Comparison of ENCODE assay signal across 30 cellular contexts in genomic region chr11:45592581-45592980, GRCh38.
"Had no signal": no experiment of that assay in that cellular context is flagged by ENCODE, and none has a peak within 500 bp of the region (broad histone marks: within the 10 kb centered on the region; RNA-seq: fewer than 3 reads in every experiment).

No MANE protein-coding gene starts in this region.

- H3K4me3 ChIP-seq: ascending aorta, breast epithelium, K562, SJSA1 had no signal

- H3K27me3 Mint-ChIP-seq: activated naive CD4-positive, alpha-beta T cell treated with anti-CD3 and anti-CD28 coated beads, Interleukin-2, amount 50 U/mL, for 24 hours had no signal

- H3K36me3 Mint-ChIP-seq: activated naive CD4-positive, alpha-beta T cell treated with anti-CD3 and anti-CD28 coated beads, Interleukin-2, amount 50 U/mL, for 24 hours; activated naive CD8-positive, alpha-beta T cell treated with anti-CD3 and anti-CD28 coated beads, Interleukin-2, amount 10 ng/mL, durations not matched to agents 7 days and 5 days; WTC11 had no signal

- H3K9me3 ChIP-seq: ascending aorta, breast epithelium, SJSA1, SK-N-SH had no signal

- H3K27ac Mint-ChIP-seq: activated CD4-positive, alpha-beta T cell treated with anti-CD3 and anti-CD28 coated beads for 36 hours; activated CD4-positive, alpha-beta T cell treated with anti-CD3 and anti-CD28 coated beads, Interleukin-2, amount 10 ng/mL, durations not matched to agents 7 days and 5 days; activated CD8-positive, alpha-beta T cell treated with anti-CD3 and anti-CD28 coated beads, Interleukin-2, amount 10 ng/mL, durations not matched to agents 7 days and 5 days; activated naive CD4-positive, alpha-beta T cell treated with anti-CD3 and anti-CD28 coated beads, Interleukin-2, amount 50 U/mL, for 24 hours; activated naive CD8-positive, alpha-beta T cell treated with anti-CD3 and anti-CD28 coated beads, Interleukin-2, amount 10 ng/mL, durations not matched to agents 7 days and 5 days; activated T-cell treated with anti-CD3 and anti-CD28 coated beads, Interleukin-2, amount 50 U/mL, for 24 hours; activated T-helper 2 cell treated with anti-CD3 and anti-CD28 coated beads, Interferon-gamma antibody, Interleukin-2, Interleukin-4, amounts not matched to agents 10 μg/mL and 5 μg/mL and 100 μg/mL, durations not matched to agents 14 hours and 24 hours and 36 hours; T-helper 1 cell treated with Interleukin-12 subunit alpha and Interleukin-12 subunit beta and Interleukin-4 antibody, amounts not matched to agents 30 μg/mL and 1 μg/mL, for 36 hours; T-helper 2 cell treated with Interferon-gamma antibody and Interleukin-4, amounts not matched to agents 5 μg/mL and 100 μg/mL, for 36 hours; WTC11 had no signal

- H3K9me3 Mint-ChIP-seq: activated CD4-positive, alpha-beta T cell treated with anti-CD3 and anti-CD28 coated beads, Interleukin-2, amount 10 ng/mL, durations not matched to agents 7 days and 5 days; activated naive CD4-positive, alpha-beta T cell treated with anti-CD3 and anti-CD28 coated beads, Interleukin-2, amount 50 U/mL, for 24 hours; activated naive CD8-positive, alpha-beta T cell treated with anti-CD3 and anti-CD28 coated beads, Interleukin-2, amount 10 ng/mL, durations not matched to agents 7 days and 5 days; activated T-cell treated with anti-CD3 and anti-CD28 coated beads, Interleukin-2, amount 50 U/mL, for 24 hours; activated T-helper 2 cell treated with anti-CD3 and anti-CD28 coated beads, Interferon-gamma antibody, Interleukin-2, Interleukin-4, amounts not matched to agents 10 μg/mL and 5 μg/mL and 100 μg/mL, durations not matched to agents 14 hours and 24 hours and 36 hours; T-helper 1 cell treated with Interleukin-12 subunit alpha and Interleukin-12 subunit beta and Interleukin-4 antibody, amounts not matched to agents 30 μg/mL and 1 μg/mL, for 36 hours; T-helper 2 cell treated with Interferon-gamma antibody and Interleukin-4, amounts not matched to agents 5 μg/mL and 100 μg/mL, for 36 hours had no signal

- H3K4me2 ChIP-seq: SK-N-SH had no signal

- H3K4me3 Mint-ChIP-seq: activated CD4-positive, alpha-beta T cell treated with anti-CD3 and anti-CD28 coated beads for 36 hours; activated CD4-positive, alpha-beta T cell treated with anti-CD3 and anti-CD28 coated beads, Interleukin-2, amount 10 ng/mL, durations not matched to agents 7 days and 5 days; activated CD8-positive, alpha-beta T cell treated with anti-CD3 and anti-CD28 coated beads, Interleukin-2, amount 10 ng/mL, durations not matched to agents 7 days and 5 days; activated naive CD4-positive, alpha-beta T cell treated with anti-CD3 and anti-CD28 coated beads, Interleukin-2, amount 50 U/mL, for 24 hours; activated naive CD8-positive, alpha-beta T cell treated with anti-CD3 and anti-CD28 coated beads, Interleukin-2, amount 10 ng/mL, durations not matched to agents 7 days and 5 days; activated T-cell treated with anti-CD3 and anti-CD28 coated beads, Interleukin-2, amount 50 U/mL, for 24 hours; T-helper 1 cell treated with Interleukin-12 subunit alpha and Interleukin-12 subunit beta and Interleukin-4 antibody, amounts not matched to agents 30 μg/mL and 1 μg/mL, for 36 hours; T-helper 2 cell treated with Interferon-gamma antibody and Interleukin-4, amounts not matched to agents 5 μg/mL and 100 μg/mL, for 36 hours; WTC11 had no signal

- H3K4me1 Mint-ChIP-seq: activated CD4-positive, alpha-beta T cell treated with anti-CD3 and anti-CD28 coated beads for 36 hours; activated CD4-positive, alpha-beta T cell treated with anti-CD3 and anti-CD28 coated beads, Interleukin-2, amount 10 ng/mL, durations not matched to agents 7 days and 5 days; activated naive CD4-positive, alpha-beta T cell treated with anti-CD3 and anti-CD28 coated beads, Interleukin-2, amount 50 U/mL, for 24 hours; activated naive CD8-positive, alpha-beta T cell treated with anti-CD3 and anti-CD28 coated beads, Interleukin-2, amount 10 ng/mL, durations not matched to agents 7 days and 5 days; WTC11 had no signal

- H3K27ac ChIP-seq: ascending aorta, breast epithelium, SJSA1 had no signal

- H3K27me3 ChIP-seq: ascending aorta, breast epithelium had no signal

- ATAC-seq: activated CD4-positive, alpha-beta T cell treated with anti-CD3 and anti-CD28 coated beads for 36 hours; activated CD4-positive, CD25-positive, alpha-beta regulatory T cell treated with anti-CD3 and anti-CD28 coated beads, Interleukin-2, amount 50 U/mL, for 24 hours; activated CD8-positive, alpha-beta T cell treated with anti-CD3 and anti-CD28 coated beads, Interleukin-2, amount 10 ng/mL, durations not matched to agents 7 days and 5 days; K562; WTC11 had no signal

- DNase-seq: activated CD4-positive, alpha-beta T cell treated with anti-CD3 and anti-CD28 coated beads for 36 hours; activated CD4-positive, alpha-beta T cell treated with anti-CD3 and anti-CD28 coated beads, Interleukin-2, amount 10 ng/mL, durations not matched to agents 7 days and 5 days; activated CD4-positive, alpha-beta T cell treated with anti-CD3 and anti-CD28 coated beads, Interleukin-2, amount 50 U/mL, for 48 hours; activated CD8-positive, alpha-beta T cell treated with anti-CD3 and anti-CD28 coated beads, Interleukin-2, amount 10 ng/mL, durations not matched to agents 7 days and 5 days; activated gamma-delta T cell; activated naive CD4-positive, alpha-beta T cell treated with Interleukin-2 at 50 U/mL for 16 hours; activated naive CD8-positive, alpha-beta T cell treated with anti-CD3 and anti-CD28 coated beads, Interleukin-2, amount 10 ng/mL, durations not matched to agents 7 days and 5 days; activated T-cell treated with anti-CD3 and anti-CD28 coated beads, Interleukin-2, amount 50 U/mL, for 24 hours; amygdala; Karpas-422; NCI-H1105; NCI-H1417 treated with DMSO at 0.1 percent for 48 hours; NCI-H1930; NCI-H2081 treated with DMSO at 0.1 percent for 48 hours; NCI-H226; NCI-H446 treated with DMSO at 0.1 percent for 48 hours; NCI-H524 treated with DMSO at 0.1 percent for 48 hours; OCI-M1; Right ventricle myocardium superior; SK-N-SH had no signal

- H3K9ac ChIP-seq: SK-N-SH had no signal

- H3K36me3 ChIP-seq: ascending aorta, breast epithelium, SJSA1 had no signal

- H3K4me1 ChIP-seq: breast epithelium, SJSA1 had no signal
